ENCODE assay signal across 8 cellular contexts in genomic region chr19:47019431-47020041, GRCh38. TPM values are rescaled to one million over a fixed set of nuclear protein-coding genes. Genes with fewer than 3 reads are reported as not detected.
DNase-seq lines count a peak whose midpoint lies in the region; ATAC-seq, FAIRE-seq and TF ChIP-seq lines count a peak whose summit lies in the region.

A gene with protein sequence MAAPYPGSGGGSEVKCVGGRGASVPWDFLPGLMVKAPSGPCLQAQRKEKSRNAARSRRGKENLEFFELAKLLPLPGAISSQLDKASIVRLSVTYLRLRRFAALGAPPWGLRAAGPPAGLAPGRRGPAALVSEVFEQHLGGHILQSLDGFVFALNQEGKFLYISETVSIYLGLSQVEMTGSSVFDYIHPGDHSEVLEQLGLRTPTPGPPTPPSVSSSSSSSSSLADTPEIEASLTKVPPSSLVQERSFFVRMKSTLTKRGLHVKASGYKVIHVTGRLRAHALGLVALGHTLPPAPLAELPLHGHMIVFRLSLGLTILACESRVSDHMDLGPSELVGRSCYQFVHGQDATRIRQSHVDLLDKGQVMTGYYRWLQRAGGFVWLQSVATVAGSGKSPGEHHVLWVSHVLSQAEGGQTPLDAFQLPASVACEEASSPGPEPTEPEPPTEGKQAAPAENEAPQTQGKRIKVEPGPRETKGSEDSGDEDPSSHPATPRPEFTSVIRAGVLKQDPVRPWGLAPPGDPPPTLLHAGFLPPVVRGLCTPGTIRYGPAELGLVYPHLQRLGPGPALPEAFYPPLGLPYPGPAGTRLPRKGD (plus strand): TSS chr19:47019837. CDS start chr19:47021048, 1,211 bp downstream.

- 6% methylated on average over 15 of the region's 58 CpGs; no CpG with 5 or more reads in 1 of the 2 experiments for WGBS in IMR-90 (ENCODE audit: extremely low coverage in 2 of 2, insufficient read length in 1 of 2), 2 experiments
- 7% methylated on average over 28 of the region's 58 CpGs; no CpG with 5 or more reads in 1 of the 2 experiments for WGBS in H1 (ENCODE audit: extremely low coverage in 1 of 2, insufficient coverage in 1 of 2, insufficient read length in 1 of 2, insufficient replicate concordance in 2 of 2, low coverage in 1 of 2, low lambda C conversion rate in 2 of 2, missing lambda C conversion rate in 1 of 2), 2 experiments

- H2BK15ac ChIP-seq in IMR-90 (ENCODE audit: low read depth, low read length) (no peak within 1 kb of the TSS), H1 (ENCODE audit: low read length) (no peak within 1 kb of the TSS)

- H3K27ac ChIP-seq in BLaER1 treated with 17β-estradiol and CSF1 and Interleukin-3, amounts not matched to agents 10 nM and 100 nM, result no peak within 1 kb of the TSS
- H3K27ac ChIP-seq in IMR-90 (ENCODE audit: insufficient read depth, low read length) (no peak within 1 kb of the TSS), H1 (ENCODE audit: low read depth, low read length) (no peak within 1 kb of the TSS), PC-9 (no peak within 1 kb of the TSS)

- no peak within 1 kb of the TSS for H4K91ac ChIP-seq in IMR-90 (ENCODE audit: insufficient read depth, low read depth, low read length)
- peak within 1 kb of the TSS; percentile 40 for H4K91ac ChIP-seq in H1 (replicated peaks; ENCODE audit: insufficient read length, low read length)

- H3K4ac ChIP-seq in IMR-90 (ENCODE audit: low read depth, low read length) (no peak within 1 kb of the TSS), H1 (replicated peaks; ENCODE audit: insufficient read length, low read depth, low read length) (no peak within 1 kb of the TSS)

- in situ Hi-C loops in IMR-90 (cut with MboI; ENCODE audit: low sequenced_read_pairs), result loop anchor here (10.0 kb wide), 1 partner anchor 105 kb away; no protein-coding TSS in a partner anchor
- in situ Hi-C loops in G401 (cut with HindIII; ENCODE audit: low sequenced_read_pairs), result loop anchor here (10.0 kb wide), 1 partner anchor 85 kb away; no protein-coding TSS in a partner anchor

- peaks cover 16 to 33% (median 23%) of the 10 kb centered on the region in 10 experiments; a peak in 19 of 20 replicates for H3K4me1 ChIP-seq in BLaER1 treated with 17β-estradiol and CSF1 and Interleukin-3, amounts not matched to agents 10 nM and 100 nM
- H3K4me1 ChIP-seq in IMR-90 (ENCODE audit: control insufficient read depth, insufficient read depth, low read length) (peaks cover 4% of the 10 kb centered on the region; the same call in 1 of the 2 replicates), H1 (replicated peaks in 1 of 4; ENCODE audit: control insufficient read depth in 3 of 4, insufficient read depth in 4 of 4, low read length in 3 of 4) (peaks cover 0 to 20% (median 11%) of the 10 kb centered on the region in 4 experiments; a peak in 5 of 7 replicates), PC-9 (replicated peaks; ENCODE audit: insufficient read depth) (0 out of 2 replicates have a peak, but pooled peaks cover 5% of the 10 kb centered on the region)

- H2BK20ac ChIP-seq in IMR-90 (ENCODE audit: low read depth, low read length) (no peak within 1 kb of the TSS), H1 (ENCODE audit: low read length) (no peak within 1 kb of the TSS)

- H2BK12ac ChIP-seq in H1 (ENCODE audit: low read depth, low read length), result peak within 1 kb of the TSS; percentile 68; the same call in 1 of the 2 replicates

- no peak within 1 kb of the TSS for H2AK5ac ChIP-seq in IMR-90 (ENCODE audit: low read depth, low read length)
- no peak within 1 kb of the TSS for H2AK5ac ChIP-seq in H1 (ENCODE audit: low read depth, low read length)

- H3K23me2 ChIP-seq in H1 (ENCODE audit: low read depth, low read length), result peaks cover 15% of the 10 kb centered on the region; the same call in 1 of the 2 replicates

- DNase-seq in IMR-90 (no peak), H1 (ENCODE audit: low read depth in 1 of 2, low spot score in 2 of 2) (peak in 1 of 2 experiments; percentile 84), G401 (ENCODE audit: low spot score) (no peak), GM10248 (ENCODE audit: extremely low spot score) (no peak), NCI-H345 (lab: John Stamatoyannopoulos, UW) (no peak), PC-9 (no peak)

- BruUV-seq in IMR-90 (replicated peaks; lab: Mats Ljungman, UMichigan), result no TSS peak
- BruUV-seq in PC-9 (replicated peaks; lab: Mats Ljungman, UMichigan), result no TSS peak

- peak within 1 kb of the TSS; percentile 56 to 72 (median 65) for H3K4me3 Mint-ChIP-seq in nephron

- TF ChIP-seq EP300 in H1 (IDR thresholded peaks at IDR 0.05; ENCODE audit: borderline replicate concordance in 1 of 2, low read depth in 2 of 2, low read length in 2 of 2), result no peak

- H3K79me2 ChIP-seq in H1 (ENCODE audit: control insufficient read depth in 1 of 2, insufficient read depth in 2 of 2, low read length in 2 of 2), result no peaks in the 10 kb centered on the region
- no peaks in the 10 kb centered on the region for H3K79me2 ChIP-seq in PC-9 (ENCODE audit: low read depth)

- H3K36me3 Mint-ChIP-seq in nephron (ENCODE audit: low read depth), result no peaks in the 10 kb centered on the region

- no peaks in the 10 kb centered on the region for H3K9me1 ChIP-seq in IMR-90 (ENCODE audit: insufficient read depth, low read length)

- intact Hi-C loops in IMR-90 (cut with micrococcal nuclease), result no loop called here
- intact Hi-C loops in PC-9 (cut with micrococcal nuclease; ENCODE audit: unreplicated experiment), result loop anchor here (10.0 kb wide), 1 partner anchor 405 kb away; no protein-coding TSS in a partner anchor

- H3K14ac ChIP-seq in IMR-90 (replicated peaks; ENCODE audit: low read depth, low read length) (no peak within 1 kb of the TSS), H1 (ENCODE audit: insufficient read length) (no peak within 1 kb of the TSS)

- H2AK9ac ChIP-seq in IMR-90 (replicated peaks; ENCODE audit: low read depth, low read length, poor library complexity), result peak within 1 kb of the TSS; percentile 85

- H3K4me3 ChIP-seq in BLaER1 treated with 17β-estradiol and CSF1 and Interleukin-3, amounts not matched to agents 10 nM and 100 nM, result peak within 1 kb of the TSS; percentile 41 to 66 (median 54)
- peak within 1 kb of the TSS; percentile 45 for H3K4me3 ChIP-seq in IMR-90 (ENCODE audit: insufficient read depth, low read depth, low read length)
- peak within 1 kb of the TSS; percentile 42 to 69 (median 46) for H3K4me3 ChIP-seq in H1 (ENCODE audit: extremely low read depth in 1 of 4, insufficient read depth in 2 of 4, low read depth in 3 of 4, low read length in 4 of 4)
- no peak within 1 kb of the TSS for H3K4me3 ChIP-seq in PC-9

- FAIRE-seq in H1 (lab: Jason Lieb, UNC), result no peak

- H4K8ac ChIP-seq in IMR-90 (ENCODE audit: low read depth in 2 of 2, low read length in 2 of 2) (no peak within 1 kb of the TSS; a peak in 1 of 4 replicates), H1 (ENCODE audit: extremely low read depth, insufficient read depth, low read length) (no peak within 1 kb of the TSS; the same call in 1 of the 2 replicates)

- ATAC-seq in IMR-90 (ENCODE audit: low read depth), result peak; percentile 67

- TF ChIP-seq POLR2A in IMR-90 (IDR thresholded peaks at IDR 0.05; ENCODE audit: low read depth, low read length) (no peak), H1 (IDR thresholded peaks at IDR 0.05; ENCODE audit: control extremely low read depth in 1 of 2, low read depth in 2 of 2, low read length in 2 of 2) (no peak)

- peaks cover 0 to 51% (median 29%) of the 10 kb centered on the region in 11 experiments; a peak in 14 of 22 replicates for H4K20me1 ChIP-seq in BLaER1 treated with 17β-estradiol and CSF1 and Interleukin-3, amounts not matched to agents 10 nM and 100 nM
- peaks cover 6% of the 10 kb centered on the region; the same call in 1 of the 2 replicates for H4K20me1 ChIP-seq in IMR-90 (ENCODE audit: insufficient read depth, low read length)
- H4K20me1 ChIP-seq in H1 (replicated peaks in 1 of 2; ENCODE audit: control insufficient read depth in 1 of 2, insufficient read depth in 2 of 2, low read length in 2 of 2), result peaks cover 0 to 3% of the 10 kb centered on the region in 2 experiments
- no peaks in the 10 kb centered on the region for H4K20me1 ChIP-seq in PC-9 (ENCODE audit: insufficient read depth)

- H3K27ac Mint-ChIP-seq in nephron, result no peak within 1 kb of the TSS

- H3K4me2 ChIP-seq in BLaER1 treated with 17β-estradiol and CSF1 and Interleukin-3, amounts not matched to agents 10 nM and 100 nM, result peak within 1 kb of the TSS; percentile 83 to 97 (median 89)
- H3K4me2 ChIP-seq in IMR-90 (ENCODE audit: low read depth, low read length), result peak within 1 kb of the TSS; percentile 75
- H3K4me2 ChIP-seq in H1 (ENCODE audit: insufficient read depth in 1 of 2, low read depth in 2 of 2, low read length in 2 of 2), result peak within 1 kb of the TSS; percentile 62 to 87
- no peak within 1 kb of the TSS for H3K4me2 ChIP-seq in PC-9

- no peaks in the 10 kb centered on the region for H3K9me3 Mint-ChIP-seq in nephron

- CTCF ChIA-PET in IMR-90 (lab: Yijun Ruan, JAX) (no interaction called here), H1 (lab: Charles Lee; ENCODE audit: partially characterized antibody) (interaction anchor here (0.5 to 2.0 kb wide), 10 partner anchors 9 to 230 kb away, joined by 3 to 10 read pairs (median 4); no protein-coding TSS in a partner anchor), GM10248 (lab: Yijun Ruan, JAX) (interaction anchor here (1.2 to 3.1 kb wide), 5 partner anchors 11 to 29 kb away, joined by 3 to 11 read pairs (median 8); no protein-coding TSS in a partner anchor), PC-9 (lab: Charles Lee) (interaction anchor here (0.5 kb wide), 2 partner anchors 15 to 37 kb away, joined by 5 to 15 read pairs; no protein-coding TSS in a partner anchor)

- POLR2A ChIA-PET in IMR-90 (lab: Charles Lee; ENCODE audit: unreplicated experiment), result no interaction called here
- POLR2A ChIA-PET in H1 (lab: Charles Lee; ENCODE audit: partially characterized antibody), result interaction anchor here (0.9 to 1.6 kb wide), 7 partner anchors 9 to 94 kb away, joined by 3 to 6 read pairs (median 4); partner anchors contain the start of gene ZC3H4
- POLR2A ChIA-PET in GM10248 (lab: Yijun Ruan, JAX), result interaction anchor here (0.6 kb wide), 1 partner anchor 492 kb away, joined by 5 read pairs; no protein-coding TSS in a partner anchor
- POLR2A ChIA-PET in PC-9 (lab: Charles Lee; ENCODE audit: unreplicated experiment), result no interaction called here

- no peak within 1 kb of the TSS; the same call in none of the 2 replicates for H3K23ac ChIP-seq in IMR-90 (ENCODE audit: low read depth, low read length)
- no peak within 1 kb of the TSS for H3K23ac ChIP-seq in H1 (ENCODE audit: insufficient read length)

- H3K27me3 Mint-ChIP-seq in nephron (ENCODE audit: low read depth), result peaks cover 74% of the 10 kb centered on the region

- no peaks in the 10 kb centered on the region for H3K9me3 ChIP-seq in BLaER1 treated with 17β-estradiol and CSF1 and Interleukin-3, amounts not matched to agents 10 nM and 100 nM (replicated peaks in 1 of 11)
- H3K9me3 ChIP-seq in IMR-90 (ENCODE audit: control insufficient read depth, insufficient read depth, low read length), result no peaks in the 10 kb centered on the region
- no peaks in the 10 kb centered on the region for H3K9me3 ChIP-seq in H1 (ENCODE audit: insufficient read depth in 2 of 2, low read depth in 1 of 2, low read length in 1 of 2)
- no peaks in the 10 kb centered on the region for H3K9me3 ChIP-seq in PC-9 (ENCODE audit: insufficient read depth, low read depth)

- H3K79me1 ChIP-seq in IMR-90 (ENCODE audit: low read depth in 1 of 2, low read length in 2 of 2) (no peaks in the 10 kb centered on the region), H1 (ENCODE audit: low read depth, low read length) (no peaks in the 10 kb centered on the region)

- H3K18ac ChIP-seq in IMR-90 (ENCODE audit: low read depth, low read length), result no peak within 1 kb of the TSS
- H3K18ac ChIP-seq in H1 (ENCODE audit: extremely low read depth, low read length), result no peak within 1 kb of the TSS; the same call in none of the 2 replicates

- H3F3A ChIP-seq in PC-9 (ENCODE audit: insufficient read depth, low read depth), result peaks cover 14% of the 10 kb centered on the region; the same call in 1 of the 2 replicates

- H2BK120ac ChIP-seq in IMR-90 (ENCODE audit: low read depth, low read length) (no peak within 1 kb of the TSS), H1 (replicated peaks; ENCODE audit: low read depth, low read length) (no peak within 1 kb of the TSS)

- no peaks in the 10 kb centered on the region for H3K9me2 ChIP-seq in PC-9 (ENCODE audit: insufficient read depth)

- TF ChIP-seq CTCF in IMR-90 (conservative IDR thresholded peaks at IDR 0.05; ENCODE audit: low read depth, low read length) (no peak), H1 (IDR thresholded peaks at IDR 0.05; ENCODE audit: control extremely low read depth in 1 of 3, insufficient read depth in 1 of 3, low read depth in 1 of 3, low read length in 3 of 3) (no peak), nephron (IDR thresholded peaks at IDR 0.05; ENCODE audit: unreplicated experiment in 3 of 3) (no peak), GM10248 (IDR thresholded peaks at IDR 0.05; ENCODE audit: control extremely low read depth, extremely low read depth, low read depth, missing control alignments) (no peak), PC-9 (conservative IDR thresholded peaks at IDR 0.05) (no peak)

- no peaks in the 10 kb centered on the region for H3K4me1 Mint-ChIP-seq in nephron

- H4K5ac ChIP-seq in IMR-90 (ENCODE audit: low read depth, low read length) (no peak within 1 kb of the TSS), H1 (ENCODE audit: insufficient read length, low read depth, low read length) (no peak within 1 kb of the TSS)

- dilution Hi-C loops in IMR-90 (cut with HindIII; ENCODE audit: low sequenced_read_pairs, unreplicated experiment), result no loop called here

- H2BK5ac ChIP-seq in IMR-90 (ENCODE audit: low read depth, low read length, poor library complexity, severe bottlenecking), result no peak within 1 kb of the TSS
- H2BK5ac ChIP-seq in H1 (ENCODE audit: low read depth, low read length), result no peak within 1 kb of the TSS

- peaks cover 65 to 71% (median 67%) of the 10 kb centered on the region in 11 experiments for H3K27me3 ChIP-seq in BLaER1 treated with 17β-estradiol and CSF1 and Interleukin-3, amounts not matched to agents 10 nM and 100 nM
- peaks cover 43% of the 10 kb centered on the region for H3K27me3 ChIP-seq in IMR-90 (ENCODE audit: control insufficient read depth, insufficient read depth, low read length)
- H3K27me3 ChIP-seq in H1 (replicated peaks in 1 of 4; ENCODE audit: control insufficient read depth in 3 of 4, extremely low read depth in 1 of 4, insufficient read depth in 3 of 4, low read length in 3 of 4), result peaks cover 24 to 53% (median 49%) of the 10 kb centered on the region in 4 experiments
- H3K27me3 ChIP-seq in PC-9 (ENCODE audit: insufficient read depth, low read depth), result peaks cover 42% of the 10 kb centered on the region

- TF ChIP-seq RAD21 in IMR-90 (IDR thresholded peaks at IDR 0.05; ENCODE audit: low read length) (no peak), H1 (IDR thresholded peaks at IDR 0.05 in 1 of 2, conservative IDR thresholded peaks at IDR 0.05 in 1 of 2; ENCODE audit: low read depth in 2 of 2, low read length in 2 of 2) (no peak)

- H2AFZ ChIP-seq in IMR-90 (replicated peaks; ENCODE audit: low read length, poor library complexity), result peak within 1 kb of the TSS; percentile 78
- peak within 1 kb of the TSS; percentile 86; the same call in 1 of the 2 replicates for H2AFZ ChIP-seq in H1 (ENCODE audit: low read length)
- no peak within 1 kb of the TSS for H2AFZ ChIP-seq in PC-9

- H3K36me3 ChIP-seq in BLaER1 treated with 17β-estradiol and CSF1 and Interleukin-3, amounts not matched to agents 10 nM and 100 nM, result no peaks in the 10 kb centered on the region
- no peaks in the 10 kb centered on the region for H3K36me3 ChIP-seq in IMR-90 (ENCODE audit: control insufficient read depth, insufficient read depth, low read length)
- no peaks in the 10 kb centered on the region for H3K36me3 ChIP-seq in H1 (ENCODE audit: control insufficient read depth in 2 of 4, insufficient read depth in 4 of 4, low read length in 3 of 4)
- no peaks in the 10 kb centered on the region for H3K36me3 ChIP-seq in PC-9 (ENCODE audit: low read depth)

- H3K9ac ChIP-seq in BLaER1 treated with 17β-estradiol and CSF1 and Interleukin-3, amounts not matched to agents 10 nM and 100 nM, result peak within 1 kb of the TSS in 8 of 11 experiments; percentile 11 to 50 (median 39); a peak in 8 of 22 replicates
- no peak within 1 kb of the TSS for H3K9ac ChIP-seq in IMR-90 (ENCODE audit: low read depth, low read length)
- H3K9ac ChIP-seq in H1 (replicated peaks in 1 of 4; ENCODE audit: extremely low read depth in 1 of 4, low read depth in 3 of 4, low read length in 3 of 4), result peak within 1 kb of the TSS in 2 of 4 experiments; percentile 47 to 64; a peak in 1 of 7 replicates

- H3K56ac ChIP-seq in IMR-90 (ENCODE audit: extremely low read depth, insufficient read depth, low read length) (no peak within 1 kb of the TSS), H1 (replicated peaks; ENCODE audit: insufficient read length, low read depth, low read length) (no peak within 1 kb of the TSS)

RNA-seq across cellular contexts. Expression of the gene that starts here (rescaled TPM):
- total RNA-seq in IMR-90 (2012; rRNA removed), result 0.36 and 0.56 TPM in 2 replicates
- 5.7 and 7.4 TPM in 2 replicates for polyA plus RNA-seq in IMR-90 (2012; rRNA removed)
- polyA plus RNA-seq in IMR-90 (2012; cell fraction: cytosol; rRNA removed), result 6.7 and 7.2 TPM in 2 replicates
- 6.1 and 23.6 TPM in 2 replicates for polyA plus RNA-seq in IMR-90 (2012; cell fraction: nucleus; rRNA removed; ENCODE audit: low replicate concordance)
- total RNA-seq in H1 (2021; fragmentation: NEBNext Ultra II Directional; extraction: Animal tissue kit (Norgen Biotek cat#: 25700)), result 9.0 and 9.9 TPM in 2 replicates
- polyA plus RNA-seq in H1 (2011; rRNA removed), result 13.9 and 26.8 TPM in 2 replicates
- polyA plus RNA-seq in H1 (2011; cell fraction: cytosol; rRNA removed), result 17.3 TPM
- 27.9 TPM for polyA plus RNA-seq in H1 (2011; cell fraction: nucleus; rRNA removed)
- 7.4 to 12.8 TPM (median 11.3 TPM) in 4 replicates for polyA plus RNA-seq in H1 (2012, experiment 1 of 2)
- polyA plus RNA-seq in H1 (2012, experiment 2 of 2), result 9.8 TPM
- 6.6 TPM for polyA plus RNA-seq in H1 (2013, experiment 1 of 2)
- 5.8 TPM for polyA plus RNA-seq in H1 (2013, experiment 2 of 2)
- 2.4 and 4.5 TPM in 2 replicates for polyA minus RNA-seq in H1 (2011; rRNA and poly(A)+ RNA removed)
- 9.7 TPM for polyA minus RNA-seq in H1 (2011; cell fraction: cytosol; rRNA and poly(A)+ RNA removed)
- polyA minus RNA-seq in H1 (2011; cell fraction: nucleus; rRNA and poly(A)+ RNA removed), result 9.2 TPM
- 5.2 and 7.7 TPM in 2 replicates for total RNA-seq in G401 (2014; rRNA removed; shearing (Covaris generic))
- total RNA-seq in PC-9 (2021), result 1.4 and 3.7 TPM in 2 replicates

Comparison
In these comparisons a context has a peak if more than half of its experiments do, and no peak if none do; other contexts are left out.
1. POLR2A ChIA-PET loops: an anchor here in H1 (0.9 to 1.6 kb wide) and GM10248 (0.6 kb wide); none called in IMR-90 and PC-9.